ENCODE assay signal across 23 cellular contexts in the genomic region with DNA sequence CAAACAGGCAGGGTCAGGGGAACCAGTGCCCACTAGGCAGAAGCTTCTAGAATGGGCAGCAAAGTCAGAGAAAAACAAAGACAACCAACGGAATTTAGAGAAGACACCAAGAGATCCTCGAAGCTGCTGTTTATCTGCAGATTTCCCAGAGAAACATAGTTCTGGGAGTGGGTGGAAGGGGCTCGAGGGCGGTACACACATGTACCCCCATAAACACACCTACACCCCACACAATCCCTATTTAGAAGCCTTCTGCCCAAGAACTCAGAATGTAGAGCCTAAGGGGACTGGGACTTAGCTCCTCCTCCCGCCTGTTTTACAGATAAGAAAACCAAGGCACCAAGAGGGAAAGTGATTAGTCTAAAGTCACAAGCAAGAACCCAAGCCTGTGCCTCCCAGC.
"Had no signal": no experiment of that assay in that cellular context is flagged by ENCODE, and none has a peak within 500 bp of the region (broad histone marks: within the 10 kb centered on the region; RNA-seq: fewer than 3 reads in every experiment).

No MANE protein-coding gene starts in this region.

- H3K9ac ChIP-seq: neural progenitor cell had no signal

- H3K27me3 ChIP-seq: pancreas, uterus had no signal

- H3K36me3 ChIP-seq: left ventricle myocardium inferior, neural progenitor cell, pancreas, prostate gland, suprapubic skin, tibial nerve, uterus had no signal

- H3K27ac ChIP-seq: left ventricle myocardium inferior, neural progenitor cell, pancreas, prostate gland, skin epidermis, suprapubic skin, tibial nerve, uterus had no signal

- H3K4me1 ChIP-seq: neural progenitor cell had no signal

- DNase-seq: hypothalamus; immature natural killer cell; left ventricle myocardium inferior; mesendoderm; naive B cell; natural killer cell; nephron progenitor cell; pancreas; retina; stimulated activated CD4-positive, alpha-beta T cell treated with anti-CD3 and anti-CD28 coated beads, Interleukin-12 subunit alpha, Interleukin-12 subunit beta, amount 100 ng/mL, for 4 hours; stimulated activated CD4-positive, alpha-beta T cell treated with anti-CD3 and anti-CD28 coated beads, Interleukin-15, amount 100 ng/mL, for 24 hours; stimulated activated CD4-positive, alpha-beta T cell treated with anti-CD3 and anti-CD28 coated beads, Interleukin-2, amount 100 ng/mL, for 24 hours; stimulated activated CD4-positive, alpha-beta T cell treated with anti-CD3 and anti-CD28 coated beads, Interleukin-4, amount 100 ng/mL, for 1 hour; stimulated activated naive B cell treated with anti-CD40 and anti-IgM and Interleukin-4, amounts not matched to agents 10 μg/mL and 1 μg/mL and 100 μg/mL, for 72 hours; stimulated activated naive CD8-positive, alpha-beta T cell treated with anti-CD3 and anti-CD28 coated beads, Interleukin-15, Interleukin-2, amounts not matched to agents 100 U/mL and 50 U/mL, for 24 hours; uterus had no signal

- H3K9me3 ChIP-seq: left ventricle myocardium inferior, pancreas, prostate gland, suprapubic skin, tibial nerve, uterus had no signal

- FAIRE-seq: islet of Langerhans, pancreas had no signal

- H3K4me3 ChIP-seq: left ventricle myocardium inferior, lung, neural progenitor cell, pancreas, prostate gland, skin epidermis, suprapubic skin, tibial nerve, uterus had no signal
